8 cellular contexts compared by ENCODE assay signal in the genomic region with DNA sequence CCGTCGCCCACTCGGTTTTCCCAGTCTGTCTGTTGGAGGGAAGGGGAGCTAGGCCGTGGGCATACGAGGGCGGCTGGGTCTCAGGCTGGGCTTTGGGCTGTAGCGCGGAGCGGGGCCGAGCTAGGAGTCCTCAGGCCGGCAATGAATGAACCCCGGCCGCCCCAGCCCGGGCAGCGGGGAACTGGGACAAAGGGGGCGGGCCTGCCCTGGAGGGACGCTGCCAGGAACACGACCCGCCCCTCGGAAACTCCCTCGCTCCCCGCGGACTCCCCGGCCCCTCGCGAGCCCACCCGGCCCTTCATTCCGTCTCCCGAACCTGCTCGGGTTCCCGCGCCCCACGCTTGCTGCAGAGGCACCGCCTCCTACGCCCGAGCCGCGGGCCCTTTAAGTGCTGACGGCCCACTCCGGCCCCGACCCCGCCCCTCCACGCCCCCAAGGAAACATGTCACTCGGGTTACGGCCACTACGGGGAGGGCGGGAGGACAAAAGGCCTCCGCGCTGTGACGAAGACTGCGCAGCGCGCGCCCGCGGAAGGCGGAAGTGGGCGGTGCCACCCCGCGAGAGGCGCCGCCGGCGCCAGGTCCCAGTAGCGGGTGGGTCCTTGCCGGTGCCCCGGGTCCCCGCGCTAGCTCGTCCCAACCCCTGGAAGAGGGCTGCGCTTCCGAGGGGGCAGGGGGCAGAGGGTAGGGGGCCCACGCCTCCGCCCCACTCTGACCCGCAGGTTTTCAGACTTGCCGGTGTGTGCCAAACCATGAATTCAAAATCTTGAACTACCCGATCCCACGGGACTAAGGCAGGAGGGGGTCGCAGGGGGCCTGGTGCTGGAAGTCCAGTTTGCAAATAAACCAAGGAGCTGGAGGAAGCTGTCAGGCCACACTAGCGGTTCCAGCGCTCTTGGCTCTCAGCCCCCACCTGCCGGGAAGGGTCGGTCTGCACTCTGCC. TPM values are rescaled to one million over a fixed set of nuclear protein-coding genes. Genes with fewer than 3 reads are reported as not detected.
DNase-seq lines count a peak whose midpoint lies in the region; ATAC-seq and TF ChIP-seq lines count a peak whose summit lies in the region.

Gene GALE (minus strand): TSS at position 359 of the 942 bp plus-strand sequence. CDS start 1,747 bp downstream, outside the sequence.

- peak within 1 kb of the TSS; percentile 76 to 85 for H3K4me3 ChIP-seq in muscle layer of colon (ENCODE audit: low read depth in 1 of 2, low read length in 2 of 2)

- DNase-seq in D341Med (ENCODE audit: low spot score) (peak; percentile 96), KBM-7 (peak; percentile 93), erythroblast (lab: John Stamatoyannopoulos, UW) (peak; percentile 96 to 98)
- peak; percentile 98 for DNase-seq in activated T-cell treated with anti-CD3 and anti-CD28 coated beads, Interleukin-2, amount 50 U/mL, for 24 hours
- peak; percentile 94 to 96 for DNase-seq in stimulated activated CD8-positive, alpha-beta memory T cell treated with anti-CD3 and anti-CD28 coated beads, Interleukin-7, amount 100 ng/mL, for 1 hour (ENCODE audit: low read depth in 2 of 2)

- in situ Hi-C loops in KBM-7 (cut with MboI; ENCODE audit: low pct_unique_long_range_greater_than_20kb, low sequenced_read_pairs) = loop anchor here (25.0 kb wide), 1 partner anchor 112 kb away; the partner anchor contains the start of gene CNR2

- H3K9ac ChIP-seq in muscle layer of colon (ENCODE audit: low read length) = peak within 1 kb of the TSS; percentile 84

- no peaks in the 10 kb centered on the region for H3K27me3 Mint-ChIP-seq in activated T-cell treated with anti-CD3 and anti-CD28 coated beads, Interleukin-2, amount 50 U/mL, for 24 hours

- H3K27ac ChIP-seq in muscle layer of colon (ENCODE audit: low read depth, low read length) = peak within 1 kb of the TSS; percentile 96

- ATAC-seq in GM21529 (IDR thresholded peaks at IDR 0.05; ENCODE audit: unreplicated experiment) = peak; percentile 74

- H3K27ac Mint-ChIP-seq in activated T-cell treated with anti-CD3 and anti-CD28 coated beads, Interleukin-2, amount 50 U/mL, for 24 hours = peak within 1 kb of the TSS; percentile 94

- peak; percentile 54 for TF ChIP-seq POLR2A in erythroblast (IDR thresholded peaks at IDR 0.05; ENCODE audit: low read length)

- peak within 1 kb of the TSS; percentile 98 for H3K4me3 Mint-ChIP-seq in activated T-cell treated with anti-CD3 and anti-CD28 coated beads, Interleukin-2, amount 50 U/mL, for 24 hours

- no peaks in the 10 kb centered on the region for H3K9me3 ChIP-seq in muscle layer of colon (ENCODE audit: low read length)

- H3K4me1 Mint-ChIP-seq in activated T-cell treated with anti-CD3 and anti-CD28 coated beads, Interleukin-2, amount 50 U/mL, for 24 hours (ENCODE audit: low read depth) = peaks cover 21% of the 10 kb centered on the region

- H3K36me3 ChIP-seq in muscle layer of colon (ENCODE audit: insufficient read depth, low read length) = peaks cover 7% of the 10 kb centered on the region

- H3K27me3 ChIP-seq in muscle layer of colon (ENCODE audit: control insufficient read depth in 1 of 2, insufficient read depth in 2 of 2, low read length in 2 of 2) = no peaks in the 10 kb centered on the region

- peaks cover 44% of the 10 kb centered on the region for H3K36me3 Mint-ChIP-seq in activated T-cell treated with anti-CD3 and anti-CD28 coated beads, Interleukin-2, amount 50 U/mL, for 24 hours (ENCODE audit: low read depth)

- H3K4me1 ChIP-seq in muscle layer of colon (ENCODE audit: insufficient read depth, low read length) = peaks cover 18% of the 10 kb centered on the region

- H3K9me3 Mint-ChIP-seq in activated T-cell treated with anti-CD3 and anti-CD28 coated beads, Interleukin-2, amount 50 U/mL, for 24 hours = no peaks in the 10 kb centered on the region

TF ChIP-seq in PFSK-1, 5 proteins besides CTCF, POLR2A, EP300 and RAD21:
- TF ChIP-seq REST (IDR thresholded peaks at IDR 0.05; ENCODE audit: insufficient read depth in 1 of 2, low read depth in 2 of 2, low read length in 2 of 2) (0 out of 4 replicates have a peak, but pooled peaks of 1 of the 2 experiments have one; percentile 29), FOXP2 (optimal IDR thresholded peaks at IDR 0.05; ENCODE audit: borderline replicate concordance, extremely low read depth, extremely low read length, insufficient read depth) (peak; percentile 89), TAF1 (IDR thresholded peaks at IDR 0.05; ENCODE audit: borderline replicate concordance, insufficient read depth, low read length) (0 out of 2 replicates have a peak, but pooled peaks have one; percentile 54), SIN3A (IDR thresholded peaks at IDR 0.05; ENCODE audit: borderline replicate concordance, insufficient read depth, low read length) (peak; percentile 17; the same call in 1 of the 2 replicates), POLR2AphosphoS5 (IDR thresholded peaks at IDR 0.05; ENCODE audit: low read depth, low read length) (peak; percentile 74)

RNA-seq across cellular contexts. Expression of gene GALE, which starts in this region (rescaled TPM):
- polyA plus RNA-seq in PFSK-1 (2012; ENCODE audit: insufficient read length, low read depth) = 105 TPM

Comparison
In these comparisons a context has a peak if more than half of its experiments do, and no peak if none do; other contexts are left out.
1. Peak in every context shown above with its lines: DNase-seq, ATAC-seq, H3K4me3 ChIP-seq and H3K27ac ChIP-seq.